ENCODE assay signal across 31 cellular contexts in genomic region chr1:95806171-95806570, GRCh38.
"Had no signal": no experiment of that assay in that cellular context is flagged by ENCODE, and none has a peak within 500 bp of the region (broad histone marks: within the 10 kb centered on the region; RNA-seq: fewer than 3 reads in every experiment).

No MANE protein-coding gene starts in this region.

- H3K9me3 ChIP-seq: adrenal gland, ascending aorta, body of pancreas had no signal

- ATAC-seq: activated naive CD4-positive, alpha-beta T cell treated with anti-CD3 and anti-CD28 coated beads, Interleukin-2, amount 50 U/mL, for 72 hours; activated naive CD8-positive, alpha-beta T cell treated with anti-CD3 and anti-CD28 coated beads, Interleukin-2, amount 50 U/mL, for 24 hours; activated T-cell treated with anti-CD3 and anti-CD28 coated beads, Interleukin-2, amount 50 U/mL, for 4 hours; activated T-cell treated with anti-CD3 and anti-CD28 coated beads, Interleukin-2, amount 50 U/mL, for 72 hours; activated T-helper 17 cell treated with anti-CD3 and anti-CD28 coated beads, Interleukin-2, amount 50 U/mL, for 72 hours; body of pancreas had no signal

- H3K36me3 ChIP-seq: adrenal gland, ascending aorta, brain microvascular endothelial cell, breast epithelium, cardiac muscle cell had no signal

- DNase-seq: activated effector memory CD4-positive, alpha-beta T cell treated with anti-CD3 and anti-CD28 coated beads, Interleukin-2, amount 50 U/mL, for 16 hours; activated effector memory CD4-positive, alpha-beta T cell treated with Interleukin-2 at 50 U/mL for 16 hours; activated gamma-delta T cell; activated gamma-delta T cell treated with Interleukin-2 at 50 U/mL for 16 hours; activated naive CD4-positive, alpha-beta T cell; activated naive CD4-positive, alpha-beta T cell treated with anti-CD3 and anti-CD28 coated beads for 36 hours; activated naive CD4-positive, alpha-beta T cell treated with anti-CD3 and anti-CD28 coated beads, Interleukin-2, amount 10 ng/mL, durations not matched to agents 7 days and 5 days; activated naive CD4-positive, alpha-beta T cell treated with anti-CD3 and anti-CD28 coated beads, Interleukin-2, amount 50 U/mL, for 16 hours; activated naive CD4-positive, alpha-beta T cell treated with Interleukin-2 at 50 U/mL for 16 hours; activated naive CD8-positive, alpha-beta T cell treated with anti-CD3 and anti-CD28 coated beads for 36 hours; activated naive CD8-positive, alpha-beta T cell treated with anti-CD3 and anti-CD28 coated beads, Interleukin-2, amount 10 ng/mL, durations not matched to agents 7 days and 5 days; activated naive CD8-positive, alpha-beta T cell treated with anti-CD3 and anti-CD28 coated beads, Interleukin-2, amount 50 U/mL, for 24 hours; activated T-cell treated with anti-CD3 and anti-CD28 coated beads, Interleukin-2, amount 50 U/mL, for 24 hours; activated T-cell treated with anti-CD3 and anti-CD28 coated beads, Interleukin-2, amount 50 U/mL, for 4 hours; activated T-cell treated with anti-CD3 and anti-CD28 coated beads, Interleukin-2, amount 50 U/mL, for 48 hours; activated T-cell treated with anti-CD3 and anti-CD28 coated beads, Interleukin-2, amount 50 U/mL, for 72 hours; adrenal gland; amniotic stem cell; amygdala; anterior cingulate cortex; aorta; body of pancreas; brain microvascular endothelial cell; caudate nucleus; central memory CD4-positive, alpha-beta T cell; cerebellar nuclear complex had no signal

- H3K27ac ChIP-seq: adrenal gland, ascending aorta, body of pancreas, brain microvascular endothelial cell, breast epithelium, cardiac muscle cell had no signal

- H3K4me3 ChIP-seq: adrenal gland, ascending aorta, body of pancreas, breast epithelium, cardiac muscle cell had no signal
